ENCODE assay signal across 8 cellular contexts in the genomic region with DNA sequence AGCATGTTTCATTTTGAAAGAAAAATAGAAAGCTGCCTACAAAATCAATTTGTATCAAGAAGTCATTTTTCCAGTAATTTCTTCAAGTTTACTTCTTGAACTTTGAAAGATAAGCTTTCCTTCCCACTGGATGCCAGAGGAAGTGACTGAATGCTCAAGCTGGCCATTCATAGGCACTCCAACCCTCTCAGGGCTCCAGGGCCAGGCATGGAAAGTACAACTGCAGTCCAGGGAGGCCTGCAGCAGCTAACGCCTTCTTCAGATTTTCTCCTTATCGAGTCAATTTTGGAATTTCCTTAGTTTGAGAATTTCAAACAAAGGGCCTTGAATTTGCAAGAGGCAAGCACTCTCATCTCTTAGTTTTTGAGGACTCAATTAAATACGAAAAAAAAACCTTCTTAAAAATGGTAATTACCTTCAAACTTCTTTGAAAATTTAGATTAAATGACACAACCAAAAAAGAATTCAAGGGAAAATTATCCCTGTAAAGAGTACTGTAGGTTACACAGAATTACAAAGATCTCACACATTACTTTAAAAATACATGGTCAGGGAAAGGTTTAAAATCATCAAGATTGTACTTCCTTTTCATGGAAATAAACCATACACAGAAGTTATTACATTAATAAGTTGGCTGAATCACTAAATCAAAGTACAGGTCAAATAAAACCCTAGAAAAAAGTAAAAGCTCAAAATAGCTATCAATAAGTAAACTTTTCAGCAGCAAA. TPM values are rescaled to one million over a fixed set of nuclear protein-coding genes. Genes with fewer than 3 reads are reported as not detected.
A peak's percentile ranks its signal among the peaks of the same experiment; 100 is the strongest.
DNase-seq lines count a peak whose midpoint lies in the region; ATAC-seq, FAIRE-seq and TF ChIP-seq lines count a peak whose summit lies in the region.

No MANE protein-coding gene starts in this region.

- H3K27me3 Mint-ChIP-seq in neural crest cell (ENCODE audit: low read depth), result no peaks in the 10 kb centered on the region

- H4K20me1 ChIP-seq in OCI-LY3 (ENCODE audit: insufficient read depth, low read length) (peaks cover 60% of the 10 kb centered on the region), H1 (replicated peaks in 1 of 2; ENCODE audit: control insufficient read depth in 1 of 2, insufficient read depth in 2 of 2, low read length in 2 of 2) (peaks cover 10 to 18% of the 10 kb centered on the region in 2 experiments)

- H3K4me1 Mint-ChIP-seq in neural crest cell, result peaks cover 54% of the 10 kb centered on the region

- no peak for TF ChIP-seq EP300 in H1 (IDR thresholded peaks at IDR 0.05; ENCODE audit: borderline replicate concordance in 1 of 2, low read depth in 2 of 2, low read length in 2 of 2)

- DNase-seq in ELF-1 (ENCODE audit: low read depth, low spot score) (peak; percentile 33), H1 (ENCODE audit: low read depth in 1 of 2, low spot score in 2 of 2) (no peak), neural crest cell (ENCODE audit: low read depth, low spot score) (no peak), NCI-H2081 treated with DMSO at 0.1 percent for 48 hours (lab: John Stamatoyannopoulos, UW) (no peak), NCI-H1930 (lab: John Stamatoyannopoulos, UW) (no peak)

- no peak overlapping the region for H3K14ac ChIP-seq in H1 (ENCODE audit: insufficient read length)

- no peak for TF ChIP-seq RAD21 in H1 (IDR thresholded peaks at IDR 0.05 in 1 of 2, conservative IDR thresholded peaks at IDR 0.05 in 1 of 2; ENCODE audit: low read depth in 2 of 2, low read length in 2 of 2)

- no peak overlapping the region for H2AFZ ChIP-seq in OCI-LY3 (ENCODE audit: low read depth, low read length)
- no peak overlapping the region for H2AFZ ChIP-seq in H1 (ENCODE audit: low read length)

- TF ChIP-seq POLR2A in H1 (IDR thresholded peaks at IDR 0.05; ENCODE audit: control extremely low read depth in 1 of 2, low read depth in 2 of 2, low read length in 2 of 2), result no peak

- H3K23me2 ChIP-seq in H1 (ENCODE audit: low read depth, low read length), result peaks cover 10% of the 10 kb centered on the region

- POLR2A ChIA-PET in H1 (lab: Charles Lee; ENCODE audit: partially characterized antibody), result interaction anchor here (0.9 to 6.1 kb wide), 4 partner anchors 9 to 356 kb away, joined by 3 to 82 read pairs (median 3); no protein-coding TSS in a partner anchor

- H3K27ac ChIP-seq in OCI-LY3 (ENCODE audit: low read length) (peak overlapping the region; percentile 92), H1 (ENCODE audit: low read depth, low read length) (no peak overlapping the region)

- no peaks in the 10 kb centered on the region for H3K27me3 ChIP-seq in OCI-LY3 (ENCODE audit: low read depth, low read length)
- H3K27me3 ChIP-seq in H1 (replicated peaks in 1 of 4; ENCODE audit: control insufficient read depth in 3 of 4, extremely low read depth in 1 of 4, insufficient read depth in 3 of 4, low read length in 3 of 4), result no peaks in the 10 kb centered on the region

- H3K4me3 Mint-ChIP-seq in neural crest cell, result peak overlapping the region; percentile 92

- H4K91ac ChIP-seq in H1 (replicated peaks; ENCODE audit: insufficient read length, low read length), result no peak overlapping the region

- no peak for TF ChIP-seq CTCF in OCI-LY3 (IDR thresholded peaks at IDR 0.05; ENCODE audit: low read depth, low read length)
- no peak for TF ChIP-seq CTCF in H1 (IDR thresholded peaks at IDR 0.05; ENCODE audit: control extremely low read depth in 1 of 3, insufficient read depth in 1 of 3, low read depth in 1 of 3, low read length in 3 of 3)
- no peak for TF ChIP-seq CTCF in neural crest cell (conservative IDR thresholded peaks at IDR 0.05)

- WGBS in H1 (ENCODE audit: extremely low coverage in 1 of 2, insufficient coverage in 1 of 2, insufficient read length in 1 of 2, insufficient replicate concordance in 2 of 2, low coverage in 1 of 2, low lambda C conversion rate in 2 of 2, missing lambda C conversion rate in 1 of 2), 2 experiments, result 40% methylated on average over 3 of the region's 3 CpGs; no CpG with 5 or more reads in 1 of the 2 experiments

- no peak overlapping the region for H4K8ac ChIP-seq in H1 (ENCODE audit: extremely low read depth, insufficient read depth, low read length)

- no peak overlapping the region for H2BK15ac ChIP-seq in H1 (ENCODE audit: low read length)

- H3K9me3 Mint-ChIP-seq in neural crest cell, result no peaks in the 10 kb centered on the region

- peak overlapping the region; percentile 78 for H3K4me3 ChIP-seq in OCI-LY3 (ENCODE audit: low read length)
- H3K4me3 ChIP-seq in H1 (ENCODE audit: extremely low read depth in 1 of 4, insufficient read depth in 2 of 4, low read depth in 3 of 4, low read length in 4 of 4), result peak overlapping the region; percentile 82 to 94 (median 88); a peak in 7 of 8 replicates

- H3K79me1 ChIP-seq in H1 (ENCODE audit: low read depth, low read length), result peaks cover 5% of the 10 kb centered on the region

- no peak for FAIRE-seq in H1 (lab: Jason Lieb, UNC)

- no peak overlapping the region for H3K23ac ChIP-seq in H1 (ENCODE audit: insufficient read length)

- H3K56ac ChIP-seq in H1 (replicated peaks; ENCODE audit: insufficient read length, low read depth, low read length), result no peak overlapping the region

- H3K36me3 ChIP-seq in OCI-LY3 (replicated peaks; ENCODE audit: low read depth, low read length), result no peaks in the 10 kb centered on the region
- H3K36me3 ChIP-seq in H1 (ENCODE audit: control insufficient read depth in 2 of 4, insufficient read depth in 4 of 4, low read length in 3 of 4), result no peaks in the 10 kb centered on the region

- H3K79me2 ChIP-seq in OCI-LY3 (ENCODE audit: low read length) (peaks cover 78% of the 10 kb centered on the region), H1 (ENCODE audit: control insufficient read depth in 1 of 2, insufficient read depth in 2 of 2, low read length in 2 of 2) (peaks cover 29 to 71% of the 10 kb centered on the region in 2 experiments)

- no peak overlapping the region for H4K5ac ChIP-seq in H1 (ENCODE audit: insufficient read length, low read depth, low read length)

- no peak overlapping the region for H2BK120ac ChIP-seq in H1 (replicated peaks; ENCODE audit: low read depth, low read length)

- peak overlapping the region; percentile 46 for H3K27ac Mint-ChIP-seq in neural crest cell (ENCODE audit: unreplicated experiment)

- CTCF ChIA-PET in H1 (lab: Charles Lee; ENCODE audit: partially characterized antibody), result interaction anchor here (1.4 kb wide), 3 partner anchors 16 to 356 kb away, joined by 3 read pairs; no protein-coding TSS in a partner anchor

- peaks cover 38% of the 10 kb centered on the region for H3K4me1 ChIP-seq in OCI-LY3 (ENCODE audit: low read length)
- peaks cover 0 to 6% (median 2%) of the 10 kb centered on the region in 4 experiments; a peak in 4 of 7 replicates for H3K4me1 ChIP-seq in H1 (replicated peaks in 1 of 4; ENCODE audit: control insufficient read depth in 3 of 4, insufficient read depth in 4 of 4, low read length in 3 of 4)

- H3K18ac ChIP-seq in H1 (ENCODE audit: extremely low read depth, low read length), result no peak overlapping the region

- H3K4me2 ChIP-seq in OCI-LY3 (ENCODE audit: low read length) (peak overlapping the region; percentile 95), H1 (ENCODE audit: insufficient read depth in 1 of 2, low read depth in 2 of 2, low read length in 2 of 2) (peak overlapping the region; percentile 86 to 92)

- H2BK12ac ChIP-seq in H1 (ENCODE audit: low read depth, low read length), result no peak overlapping the region

- no peak overlapping the region for H3K4ac ChIP-seq in H1 (replicated peaks; ENCODE audit: insufficient read length, low read depth, low read length)

- H3K9me3 ChIP-seq in OCI-LY3 (ENCODE audit: insufficient read depth, low read length) (no peaks in the 10 kb centered on the region), H1 (ENCODE audit: insufficient read depth in 2 of 2, low read depth in 1 of 2, low read length in 1 of 2) (no peaks in the 10 kb centered on the region)

- ATAC-seq in HG02623 (IDR thresholded peaks at IDR 0.05; ENCODE audit: unreplicated experiment), result no peak
- ATAC-seq in GM21447 (IDR thresholded peaks at IDR 0.05; ENCODE audit: unreplicated experiment), result no peak

- no peaks in the 10 kb centered on the region for H3K36me3 Mint-ChIP-seq in neural crest cell (ENCODE audit: low read depth)

- H2AK5ac ChIP-seq in H1 (ENCODE audit: low read depth, low read length), result no peak overlapping the region

- H3K9ac ChIP-seq in OCI-LY3 (ENCODE audit: low read length) (peak overlapping the region; percentile 88), H1 (replicated peaks in 1 of 4; ENCODE audit: extremely low read depth in 1 of 4, low read depth in 3 of 4, low read length in 3 of 4) (no peak overlapping the region; a peak in 1 of 7 replicates)

- H2BK20ac ChIP-seq in H1 (ENCODE audit: low read length), result no peak overlapping the region

- no peak overlapping the region for H2BK5ac ChIP-seq in H1 (ENCODE audit: low read depth, low read length)

TF ChIP-seq in H1, 55 proteins besides CTCF, POLR2A, EP300 and RAD21 (continues in another document):
- TF ChIP-seq TCF12 (IDR thresholded peaks at IDR 0.05; ENCODE audit: low read depth, low read length), result no peak
- no peak for TF ChIP-seq SP1 (IDR thresholded peaks at IDR 0.05; ENCODE audit: low read depth, low read length)

RNA-seq across cellular contexts. Expression of a gene that starts 2.5 kb away (rescaled TPM):
- total RNA-seq in H1 (2021; fragmentation: NEBNext Ultra II Directional; extraction: Animal tissue kit (Norgen Biotek cat#: 25700)), result 64.5 and 71.9 TPM in 2 replicates
- 41.4 and 47.3 TPM in 2 replicates for polyA plus RNA-seq in H1 (2011; rRNA removed)
- polyA plus RNA-seq in H1 (2011; cell fraction: cytosol; rRNA removed), result 71.8 TPM
- polyA plus RNA-seq in H1 (2011; cell fraction: nucleus; rRNA removed), result 165 TPM
- 54.7 to 73.7 TPM (median 62.4 TPM) in 4 replicates for polyA plus RNA-seq in H1 (2012, experiment 1 of 2)
- 7.3 TPM for polyA plus RNA-seq in H1 (2012, experiment 2 of 2)
- polyA plus RNA-seq in H1 (2013, experiment 1 of 2), result 68.1 TPM
- polyA plus RNA-seq in H1 (2013, experiment 2 of 2), result 61.2 TPM
- polyA minus RNA-seq in H1 (2011; rRNA and poly(A)+ RNA removed), result 92.7 and 99.5 TPM in 2 replicates
- polyA minus RNA-seq in H1 (2011; cell fraction: cytosol; rRNA and poly(A)+ RNA removed), result 58.2 TPM
- 124 TPM for polyA minus RNA-seq in H1 (2011; cell fraction: nucleus; rRNA and poly(A)+ RNA removed)
- 81.9 and 90.9 TPM in 2 replicates for total RNA-seq in neural crest cell
